Comparison of ENCODE assay signal across 9 cellular contexts in the genomic region with DNA sequence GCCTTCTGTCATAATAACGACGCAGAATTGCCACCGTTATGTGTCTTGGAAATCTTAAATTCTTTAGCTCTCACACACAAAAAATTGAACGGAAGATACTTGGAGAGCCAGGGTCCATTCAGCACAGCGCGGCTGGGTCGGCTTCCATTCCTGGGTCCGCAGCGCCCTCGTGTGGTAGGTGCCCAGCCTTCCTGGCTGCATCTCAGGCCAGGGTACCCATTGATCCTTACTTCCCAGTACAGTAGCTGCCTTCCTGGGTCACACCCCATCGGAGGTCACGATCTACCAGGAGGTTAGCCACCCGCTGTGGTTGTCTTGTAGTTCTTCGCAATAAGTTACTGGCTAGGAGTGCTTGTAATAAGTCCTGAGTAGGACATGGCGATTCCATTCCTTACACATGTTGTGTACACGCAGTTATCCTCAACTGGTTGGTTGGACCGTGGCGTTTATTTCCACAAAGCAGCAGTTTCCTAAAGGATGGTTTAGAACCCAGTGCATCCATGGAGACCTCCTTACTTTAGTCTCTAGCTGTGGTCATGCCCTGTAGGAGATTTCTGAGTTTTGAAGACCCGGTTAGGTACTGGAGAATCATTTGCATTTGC. TPM values are rescaled to one million over a fixed set of nuclear protein-coding genes. Genes with fewer than 3 reads are reported as not detected.
A peak's percentile ranks its signal among the peaks of the same experiment; 100 is the strongest.
DNase-seq lines count a peak whose midpoint lies in the region; ATAC-seq lines count a peak whose summit lies in the region.
"Had no signal": no experiment of that assay in that cellular context is flagged by ENCODE, and none has a peak within 500 bp of the region (broad histone marks: within the 10 kb centered on the region; RNA-seq: fewer than 3 reads in every experiment).

No MANE protein-coding gene starts in this region.

- no peaks in the 10 kb centered on the region for H3K36me3 ChIP-seq in CD4-positive, alpha-beta memory T cell (ENCODE audit: insufficient read depth, low read length)

- H3K4me3 ChIP-seq in CD4-positive, alpha-beta memory T cell (ENCODE audit: low read length in 2 of 2), result no peak overlapping the region

- intact Hi-C loops in CD4-positive, alpha-beta memory T cell (cut with micrococcal nuclease), result loop anchor here (1.0 to 5.0 kb wide), 4 partner anchors 97 to 590 kb away; no protein-coding TSS in a partner anchor

- ATAC-seq in HG03280 (IDR thresholded peaks at IDR 0.05; ENCODE audit: unreplicated experiment), result peak; percentile 84

- POLR2A ChIA-PET in CD4-positive, alpha-beta memory T cell (lab: Charles Lee; ENCODE audit: partially characterized antibody), result no interaction called here

- H3K4me1 Mint-ChIP-seq in CD4-positive, alpha-beta memory T cell, result peaks cover 0 to 1% (median 0%) of the 10 kb centered on the region in 4 donors

- H3K27me3 Mint-ChIP-seq in CD4-positive, alpha-beta memory T cell, result peaks cover 1 to 16% of the 10 kb centered on the region in 2 donors

- H3K27ac ChIP-seq in CD4-positive, alpha-beta memory T cell (ENCODE audit: low read depth, low read length), result no peak overlapping the region

- no peaks in the 10 kb centered on the region for H3K36me3 Mint-ChIP-seq in CD4-positive, alpha-beta memory T cell

- CTCF ChIA-PET in CD4-positive, alpha-beta memory T cell (lab: Charles Lee; ENCODE audit: partially characterized antibody), result interaction anchor here (0.9 to 1.2 kb wide), 5 partner anchors 9 to 480 kb away, joined by 3 to 6 read pairs (median 3); no protein-coding TSS in a partner anchor

- no peaks in the 10 kb centered on the region for H3K9me3 Mint-ChIP-seq in CD4-positive, alpha-beta memory T cell
- H3K9me3 Mint-ChIP-seq: T-helper 1 cell treated with Interleukin-12 subunit alpha and Interleukin-12 subunit beta and Interleukin-4 antibody, amounts not matched to agents 30 μg/mL and 1 μg/mL, for 36 hours had no signal

- H3K4me1 ChIP-seq in CD4-positive, alpha-beta memory T cell (ENCODE audit: insufficient read depth, low read length), result no peaks in the 10 kb centered on the region

- H3K27ac Mint-ChIP-seq in CD4-positive, alpha-beta memory T cell, result peak overlapping the region in 1 of 7 donors; percentile 36
- H3K27ac Mint-ChIP-seq: T-helper 1 cell treated with Interleukin-12 subunit alpha and Interleukin-12 subunit beta and Interleukin-4 antibody, amounts not matched to agents 30 μg/mL and 1 μg/mL, for 36 hours had no signal

- DNase-seq in CD4-positive, alpha-beta memory T cell, result peak; percentile 37 to 50 (median 42)
- DNase-seq in GM19238 (ENCODE audit: insufficient read length, low spot score) (peak; percentile 54), NCI-H510A (lab: John Stamatoyannopoulos, UW) (peak; percentile 48), mesenteric fat pad (ENCODE audit: low spot score) (peak; percentile 94)
- peak; percentile 46 to 48 for DNase-seq in activated CD4-positive, alpha-beta T cell treated with anti-CD3 and anti-CD28 coated beads, Interleukin-2, amount 50 U/mL, for 4 hours
- peak; percentile 17 for DNase-seq in effector CD8-positive, alpha-beta T cell (lab: John Stamatoyannopoulos, UW)
- DNase-seq in stimulated activated CD8-positive, alpha-beta memory T cell treated with anti-CD3 and anti-CD28 coated beads, Interleukin-4, amount 100 ng/mL, for 1 hour (ENCODE audit: low read depth in 2 of 2, low spot score in 1 of 2), result peak; percentile 3 to 26

- no peaks in the 10 kb centered on the region for H3K27me3 ChIP-seq in CD4-positive, alpha-beta memory T cell (ENCODE audit: insufficient read depth, low read length)

- no peak overlapping the region for H3K4me3 Mint-ChIP-seq in CD4-positive, alpha-beta memory T cell
- H3K4me3 Mint-ChIP-seq: T-helper 1 cell treated with Interleukin-12 subunit alpha and Interleukin-12 subunit beta and Interleukin-4 antibody, amounts not matched to agents 30 μg/mL and 1 μg/mL, for 36 hours had no signal

- H3K9me3 ChIP-seq in CD4-positive, alpha-beta memory T cell (ENCODE audit: control insufficient read depth in 1 of 2, low read length in 2 of 2), result no peaks in the 10 kb centered on the region

RNA-seq across cellular contexts. Expression of gene MTARC1, which starts 9.9 kb away (rescaled TPM):
- not detected for total RNA-seq in CD4-positive, alpha-beta memory T cell
- not detected for polyA plus RNA-seq in CD4-positive, alpha-beta memory T cell
- total RNA-seq in mesenteric fat pad, result 539 TPM

RNA-seq across cellular contexts. Expression of gene MTARC2, which starts 28.7 kb away (rescaled TPM):
- not detected for total RNA-seq in CD4-positive, alpha-beta memory T cell
- under 1 TPM in 1 of 2 donors, not detected in 1; 0.25 TPM for polyA plus RNA-seq in CD4-positive, alpha-beta memory T cell
- 45.2 TPM for total RNA-seq in mesenteric fat pad

Comparison
In these comparisons a context has a peak if more than half of its experiments do, and no peak if none do; other contexts are left out.
1. DNase-seq: peak in every context shown above with its lines; median percentile 94 in mesenteric fat pad; 54 in GM19238; 48 in NCI-H510A; 47 in activated CD4-positive, alpha-beta T cell treated with anti-CD3 and anti-CD28 coated beads, Interleukin-2, amount 50 U/mL, for 4 hours; 42 in CD4-positive, alpha-beta memory T cell; 17 in effector CD8-positive, alpha-beta T cell; 14 in stimulated activated CD8-positive, alpha-beta memory T cell treated with anti-CD3 and anti-CD28 coated beads, Interleukin-4, amount 100 ng/mL, for 1 hour.
2. RNA of gene MTARC1, which starts 9.9 kb away (total RNA-seq): 539 TPM in mesenteric fat pad (single experiment); not detected in CD4-positive, alpha-beta memory T cell; every median in the first group is over 100 times any median in the second.
3. RNA of gene MTARC2, which starts 28.7 kb away (total RNA-seq): 45.2 TPM in mesenteric fat pad (single experiment); not detected in CD4-positive, alpha-beta memory T cell; every median in the first group is over 10 times any median in the second.